Comparison of ENCODE assay signal across 22 cellular contexts in the genomic region with DNA sequence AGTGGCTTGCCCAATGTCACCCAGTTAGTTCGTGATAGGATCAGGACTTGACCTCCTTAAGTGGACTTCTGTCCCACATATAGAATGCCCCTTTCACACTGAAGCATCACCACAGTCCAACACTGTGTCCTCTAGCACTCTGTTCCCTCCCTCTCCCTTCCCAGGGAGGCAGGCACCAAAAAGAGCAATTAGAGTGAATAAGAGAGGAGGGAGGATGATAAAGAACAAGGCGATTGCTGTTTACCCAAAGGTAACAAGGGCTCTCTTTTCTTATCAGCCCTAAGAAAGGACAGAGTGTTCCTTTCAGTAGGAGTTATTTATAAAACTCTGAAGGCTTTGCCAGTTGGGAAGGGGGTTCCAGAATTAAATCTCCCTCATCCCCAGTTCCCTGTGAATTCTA.
"Had no signal": no experiment of that assay in that cellular context is flagged by ENCODE, and none has a peak within 500 bp of the region (broad histone marks: within the 10 kb centered on the region; RNA-seq: fewer than 3 reads in every experiment).

No MANE protein-coding gene starts in this region.

- H3K4me3 Mint-ChIP-seq: activated T-cell treated with anti-CD3 and anti-CD28 coated beads, Interleukin-2, amount 50 U/mL, for 72 hours; effector memory CD8-positive, alpha-beta T cell; T-helper 17 cell had no signal

- DNase-seq: activated CD4-positive, alpha-beta T cell treated with anti-CD3 and anti-CD28 coated beads, Interleukin-2, amount 50 U/mL, for 4 hours; activated effector memory CD4-positive, alpha-beta T cell treated with anti-CD3 and anti-CD28 coated beads, Interleukin-2, amount 50 U/mL, for 16 hours; activated naive CD4-positive, alpha-beta T cell treated with anti-CD3 and anti-CD28 coated beads, Interleukin-2, amount 50 U/mL, for 16 hours; activated T-cell treated with anti-CD3 and anti-CD28 coated beads, Interleukin-2, amount 50 U/mL, for 72 hours; dermis blood vessel endothelial cell; effector memory CD8-positive, alpha-beta T cell; foreskin fibroblast; hypothalamus; mucosa of descending colon; naive B cell; pancreas; sigmoid colon; spleen; stimulated activated CD4-positive, alpha-beta T cell treated with anti-CD3 and anti-CD28 coated beads, Interleukin-4, amount 100 ng/mL, for 4 hours; stimulated activated naive CD4-positive, alpha-beta T cell; T-helper 17 cell; thyroid gland; uterus had no signal

- H3K36me3 ChIP-seq: neutrophil, pancreas, sigmoid colon, spleen, thyroid gland, uterus had no signal

- H3K27ac ChIP-seq: neutrophil, pancreas, sigmoid colon, spleen, thyroid gland, uterus, VCaP had no signal

- H3K4me1 ChIP-seq: pancreas, sigmoid colon, spleen, thyroid gland, uterus had no signal

- H3K9me3 ChIP-seq: mucosa of descending colon, neutrophil, pancreas, sigmoid colon, spleen, thyroid gland, uterus had no signal

- H3K4me3 ChIP-seq: mucosa of descending colon, pancreas, sigmoid colon, spleen, thyroid gland, uterus had no signal

- H3K9me3 Mint-ChIP-seq: activated T-cell treated with anti-CD3 and anti-CD28 coated beads, Interleukin-2, amount 50 U/mL, for 72 hours had no signal

- H3K27me3 ChIP-seq: neutrophil, pancreas, sigmoid colon, spleen, thyroid gland, uterus had no signal

- FAIRE-seq: keratinocyte, pancreas had no signal

- ATAC-seq: effector memory CD8-positive, alpha-beta T cell; left lobe of liver; mucosa of descending colon; pancreas; T-helper 17 cell had no signal

- H3K27me3 Mint-ChIP-seq: effector memory CD8-positive, alpha-beta T cell; naive B cell; T-helper 17 cell had no signal

- H3K27ac Mint-ChIP-seq: activated T-cell treated with anti-CD3 and anti-CD28 coated beads, Interleukin-2, amount 50 U/mL, for 72 hours; effector memory CD8-positive, alpha-beta T cell; T-helper 17 cell had no signal

- H3K36me3 Mint-ChIP-seq: naive B cell had no signal
